Comparison of ENCODE assay signal across 20 cellular contexts in the genomic region with DNA sequence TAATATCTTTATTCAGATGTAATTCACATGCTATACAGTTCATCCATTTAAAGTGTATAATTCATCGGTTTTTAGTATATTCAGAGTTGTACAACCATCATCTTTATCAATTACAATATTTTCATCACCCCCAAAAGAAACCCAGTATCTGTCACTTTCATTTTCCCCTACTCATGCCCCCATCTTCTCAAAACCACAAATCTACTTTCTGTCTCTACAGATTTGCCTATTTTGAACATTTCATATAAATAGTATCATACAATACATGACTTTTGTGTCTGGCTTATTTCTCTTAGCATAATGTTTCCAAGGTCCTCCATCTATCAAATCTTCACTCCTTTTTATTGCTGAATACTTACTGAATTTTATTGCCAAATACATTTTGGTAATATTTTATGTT.
A peak's percentile ranks its signal among the peaks of the same experiment; 100 is the strongest.
DNase-seq lines count a peak whose midpoint lies in the region; ATAC-seq and TF ChIP-seq lines count a peak whose summit lies in the region.
"Had no signal": no experiment of that assay in that cellular context is flagged by ENCODE, and none has a peak within 500 bp of the region (broad histone marks: within the 10 kb centered on the region; RNA-seq: fewer than 3 reads in every experiment).

No MANE protein-coding gene starts in this region.

- no peak overlapping the region for H3K27ac Mint-ChIP-seq in HFFc6
- H3K27ac Mint-ChIP-seq: T-helper 2 cell treated with Interferon-gamma antibody and Interleukin-4, amounts not matched to agents 5 μg/mL and 100 μg/mL, for 36 hours had no signal

- H3K79me2 ChIP-seq in MM.1S (ENCODE audit: low read length), result no peaks in the 10 kb centered on the region

- H3K4me3 ChIP-seq in MM.1S (ENCODE audit: low read length) (no peak overlapping the region), vagina (no peak overlapping the region)

- H3K27me3 Mint-ChIP-seq in HFFc6 (ENCODE audit: insufficient read depth), result no peaks in the 10 kb centered on the region

- DNase-seq in MM.1S, result peak; percentile 14
- DNase-seq in HFFc6, result no peak
- no peak for DNase-seq in stimulated activated CD4-positive, alpha-beta T cell treated with anti-CD3 and anti-CD28 coated beads, Interleukin-12 subunit alpha, Interleukin-12 subunit beta, amount 100 ng/mL, for 4 hours
- no peak for DNase-seq in vagina (ENCODE audit: extremely low spot score in 2 of 2)
- DNase-seq: COR-L47; DMS 273 treated with DMSO at 0.1 percent for 48 hours; DND-41; NCI-H1092 treated with DMSO at 0.1 percent for 48 hours; NCI-H146; NCI-H2081; NCI-H2171 treated with DMSO at 0.1 percent for 48 hours; NCI-H446 treated with DMSO at 0.1 percent for 48 hours; NCI-H69; NK-92 treated with Interleukin-12 subunit alpha and Interleukin-12 subunit beta, amount 100 ng/mL, for 24 hours had no signal

- H3K27ac ChIP-seq in MM.1S (ENCODE audit: low read length) (no peak overlapping the region), vagina (no peak overlapping the region)
- H3K27ac ChIP-seq: C4-2B had no signal

- no peaks in the 10 kb centered on the region for H3K9me2 ChIP-seq in MM.1S (replicated peaks; ENCODE audit: insufficient read depth, low read length)

- no peak for TF ChIP-seq POLR2A in vagina (IDR thresholded peaks at IDR 0.05)

- peaks cover 37% of the 10 kb centered on the region for H3K9me3 Mint-ChIP-seq in HFFc6
- H3K9me3 Mint-ChIP-seq: T-helper 2 cell treated with Interferon-gamma antibody and Interleukin-4, amounts not matched to agents 5 μg/mL and 100 μg/mL, for 36 hours had no signal

- no peak overlapping the region; the same call in 1 of the 2 replicates for H3K4me2 ChIP-seq in MM.1S (ENCODE audit: low read depth, low read length)

- H3F3A ChIP-seq in MM.1S (ENCODE audit: insufficient read depth, low read length), result no peaks in the 10 kb centered on the region

- H3K36me3 ChIP-seq in MM.1S (replicated peaks; ENCODE audit: insufficient read depth, low read length) (no peaks in the 10 kb centered on the region), vagina (no peaks in the 10 kb centered on the region)

- no peaks in the 10 kb centered on the region for H3K9me3 ChIP-seq in MM.1S (replicated peaks; ENCODE audit: insufficient read depth, low read length)
- no peaks in the 10 kb centered on the region for H3K9me3 ChIP-seq in vagina

- no peak for TF ChIP-seq CTCF in MM.1S (IDR thresholded peaks at IDR 0.05; ENCODE audit: low read length)
- TF ChIP-seq CTCF in HFFc6 (IDR thresholded peaks at IDR 0.05), result no peak
- TF ChIP-seq CTCF in vagina (IDR thresholded peaks at IDR 0.05), result no peak

- H3K9ac ChIP-seq in MM.1S (ENCODE audit: low read length), result no peak overlapping the region

- no peaks in the 10 kb centered on the region for H3K27me3 ChIP-seq in MM.1S (replicated peaks; ENCODE audit: insufficient read depth, low read length)
- no peaks in the 10 kb centered on the region for H3K27me3 ChIP-seq in vagina

- no peaks in the 10 kb centered on the region for H4K20me1 ChIP-seq in MM.1S (ENCODE audit: insufficient read depth, low read length)

- intact Hi-C loops in vagina (cut with DNase I), result no loop called here

- no peak overlapping the region for H3K4me3 Mint-ChIP-seq in HFFc6
- H3K4me3 Mint-ChIP-seq: T-helper 2 cell treated with Interferon-gamma antibody and Interleukin-4, amounts not matched to agents 5 μg/mL and 100 μg/mL, for 36 hours had no signal

- no peaks in the 10 kb centered on the region for H3K36me3 Mint-ChIP-seq in HFFc6 (ENCODE audit: low read depth)

- no peaks in the 10 kb centered on the region for H3K4me1 Mint-ChIP-seq in HFFc6 (ENCODE audit: low read depth)

- H2AFZ ChIP-seq in MM.1S (ENCODE audit: low read length), result no peak overlapping the region

- H3K4me1 ChIP-seq in MM.1S (ENCODE audit: low read length) (peaks cover 7% of the 10 kb centered on the region; the same call in 1 of the 2 replicates), vagina (no peaks in the 10 kb centered on the region)

- ATAC-seq in GM18867 (IDR thresholded peaks at IDR 0.05; ENCODE audit: unreplicated experiment) (peak; percentile 80), HG02884 (IDR thresholded peaks at IDR 0.05; ENCODE audit: unreplicated experiment) (peak; percentile 59), HG03139 (IDR thresholded peaks at IDR 0.05; ENCODE audit: unreplicated experiment) (no peak)
- ATAC-seq: Right ventricle myocardium inferior had no signal
